Comparison of ENCODE assay signal across 1 cellular context in the genomic region with DNA sequence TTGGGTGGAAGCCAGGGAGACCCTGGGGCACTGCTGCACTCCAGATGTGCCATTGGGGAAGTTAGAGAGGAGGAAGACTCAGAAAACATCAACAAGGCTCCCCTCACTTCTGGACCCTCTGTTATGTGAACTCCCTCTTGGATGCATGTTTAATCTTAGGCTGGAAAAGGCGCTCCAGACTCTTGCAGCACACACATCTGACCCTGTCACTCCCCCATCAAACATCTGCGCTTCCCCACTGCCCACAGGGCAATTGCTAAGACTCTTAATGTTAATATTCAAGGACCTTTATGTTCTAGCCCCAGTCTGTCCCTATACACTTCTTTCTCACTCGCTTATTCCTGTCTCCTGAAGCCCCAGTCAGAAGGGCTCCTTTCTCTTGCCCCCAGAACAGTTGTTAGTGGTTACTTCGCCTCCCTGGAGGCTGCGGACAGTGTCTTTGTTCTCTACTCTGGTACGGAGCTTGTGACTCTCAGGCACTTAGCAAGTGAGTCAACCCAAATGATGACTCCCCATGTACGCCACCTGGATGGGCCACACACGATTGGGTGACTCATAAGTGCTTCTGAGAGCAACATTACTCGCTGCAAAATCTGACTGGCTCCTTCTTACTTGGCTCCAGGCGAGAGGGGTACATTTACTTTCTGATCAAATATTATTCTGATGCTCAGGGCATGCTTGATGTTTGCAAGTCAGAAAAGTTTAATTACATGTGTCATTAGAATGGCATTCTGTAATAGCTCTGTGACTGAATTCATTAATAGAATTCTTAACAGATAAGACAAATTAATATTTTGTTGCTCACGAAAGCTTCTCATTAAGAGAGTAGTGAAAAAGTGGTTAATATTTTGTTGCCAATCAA.
TF ChIP-seq lines count a peak whose summit lies in the region.

No MANE protein-coding gene starts in this region.

TF ChIP-seq in HEK293, 187 proteins besides CTCF, POLR2A, EP300 and RAD21 (continued from another document and continues in another):
- TF ChIP-seq, protein P1, sequence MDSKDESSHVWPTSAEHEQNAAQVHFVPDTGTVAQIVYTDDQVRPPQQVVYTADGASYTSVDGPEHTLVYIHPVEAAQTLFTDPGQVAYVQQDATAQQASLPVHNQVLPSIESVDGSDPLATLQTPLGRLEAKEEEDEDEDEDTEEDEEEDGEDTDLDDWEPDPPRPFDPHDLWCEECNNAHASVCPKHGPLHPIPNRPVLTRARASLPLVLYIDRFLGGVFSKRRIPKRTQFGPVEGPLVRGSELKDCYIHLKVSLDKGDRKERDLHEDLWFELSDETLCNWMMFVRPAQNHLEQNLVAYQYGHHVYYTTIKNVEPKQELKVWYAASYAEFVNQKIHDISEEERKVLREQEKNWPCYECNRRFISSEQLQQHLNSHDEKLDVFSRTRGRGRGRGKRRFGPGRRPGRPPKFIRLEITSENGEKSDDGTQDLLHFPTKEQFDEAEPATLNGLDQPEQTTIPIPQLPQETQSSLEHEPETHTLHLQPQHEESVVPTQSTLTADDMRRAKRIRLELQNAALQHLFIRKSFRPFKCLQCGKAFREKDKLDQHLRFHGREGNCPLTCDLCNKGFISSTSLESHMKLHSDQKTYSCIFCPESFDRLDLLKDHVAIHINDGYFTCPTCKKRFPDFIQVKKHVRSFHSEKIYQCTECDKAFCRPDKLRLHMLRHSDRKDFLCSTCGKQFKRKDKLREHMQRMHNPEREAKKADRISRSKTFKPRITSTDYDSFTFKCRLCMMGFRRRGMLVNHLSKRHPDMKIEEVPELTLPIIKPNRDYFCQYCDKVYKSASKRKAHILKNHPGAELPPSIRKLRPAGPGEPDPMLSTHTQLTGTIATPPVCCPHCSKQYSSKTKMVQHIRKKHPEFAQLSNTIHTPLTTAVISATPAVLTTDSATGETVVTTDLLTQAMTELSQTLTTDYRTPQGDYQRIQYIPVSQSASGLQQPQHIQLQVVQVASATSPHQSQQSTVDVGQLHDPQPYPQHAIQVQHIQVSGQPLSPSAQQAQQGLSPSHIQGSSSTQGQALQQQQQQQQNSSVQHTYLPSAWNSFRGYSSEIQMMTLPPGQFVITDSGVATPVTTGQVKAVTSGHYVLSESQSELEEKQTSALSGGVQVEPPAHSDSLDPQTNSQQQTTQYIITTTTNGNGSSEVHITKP (tag by site-specific recombination; IDR thresholded peaks at IDR 0.05) = peak; percentile 80
- TF ChIP-seq, protein P2, sequence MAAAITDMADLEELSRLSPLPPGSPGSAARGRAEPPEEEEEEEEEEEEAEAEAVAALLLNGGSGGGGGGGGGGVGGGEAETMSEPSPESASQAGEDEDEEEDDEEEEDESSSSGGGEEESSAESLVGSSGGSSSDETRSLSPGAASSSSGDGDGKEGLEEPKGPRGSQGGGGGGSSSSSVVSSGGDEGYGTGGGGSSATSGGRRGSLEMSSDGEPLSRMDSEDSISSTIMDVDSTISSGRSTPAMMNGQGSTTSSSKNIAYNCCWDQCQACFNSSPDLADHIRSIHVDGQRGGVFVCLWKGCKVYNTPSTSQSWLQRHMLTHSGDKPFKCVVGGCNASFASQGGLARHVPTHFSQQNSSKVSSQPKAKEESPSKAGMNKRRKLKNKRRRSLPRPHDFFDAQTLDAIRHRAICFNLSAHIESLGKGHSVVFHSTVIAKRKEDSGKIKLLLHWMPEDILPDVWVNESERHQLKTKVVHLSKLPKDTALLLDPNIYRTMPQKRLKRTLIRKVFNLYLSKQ (tag by site-specific recombination; IDR thresholded peaks at IDR 0.05; ENCODE audit: borderline replicate concordance) = no peak
- TF ChIP-seq SP7 (tag by site-specific recombination; IDR thresholded peaks at IDR 0.05) = peak; percentile 90
- TF ChIP-seq ZNF394 (tag by site-specific recombination; IDR thresholded peaks at IDR 0.05; ENCODE audit: borderline replicate concordance) = peak; percentile 68
- TF ChIP-seq BCL11A (tag by site-specific recombination; IDR thresholded peaks at IDR 0.05; ENCODE audit: low read depth) = no peak
- TF ChIP-seq MYNN (tag by site-specific recombination; IDR thresholded peaks at IDR 0.05; ENCODE audit: borderline replicate concordance) = peak; percentile 54; the same call in 1 of the 2 replicates
- TF ChIP-seq ZNF629 (tag by site-specific recombination; IDR thresholded peaks at IDR 0.05) = peak; percentile 90
- peak; percentile 93 for TF ChIP-seq GLIS2 (tag by site-specific recombination; IDR thresholded peaks at IDR 0.05)
- 0 out of 2 replicates have a peak, but pooled peaks have one; percentile 25 for TF ChIP-seq ZNF843 (tag by site-specific recombination; IDR thresholded peaks at IDR 0.05)
- TF ChIP-seq, protein P3, sequence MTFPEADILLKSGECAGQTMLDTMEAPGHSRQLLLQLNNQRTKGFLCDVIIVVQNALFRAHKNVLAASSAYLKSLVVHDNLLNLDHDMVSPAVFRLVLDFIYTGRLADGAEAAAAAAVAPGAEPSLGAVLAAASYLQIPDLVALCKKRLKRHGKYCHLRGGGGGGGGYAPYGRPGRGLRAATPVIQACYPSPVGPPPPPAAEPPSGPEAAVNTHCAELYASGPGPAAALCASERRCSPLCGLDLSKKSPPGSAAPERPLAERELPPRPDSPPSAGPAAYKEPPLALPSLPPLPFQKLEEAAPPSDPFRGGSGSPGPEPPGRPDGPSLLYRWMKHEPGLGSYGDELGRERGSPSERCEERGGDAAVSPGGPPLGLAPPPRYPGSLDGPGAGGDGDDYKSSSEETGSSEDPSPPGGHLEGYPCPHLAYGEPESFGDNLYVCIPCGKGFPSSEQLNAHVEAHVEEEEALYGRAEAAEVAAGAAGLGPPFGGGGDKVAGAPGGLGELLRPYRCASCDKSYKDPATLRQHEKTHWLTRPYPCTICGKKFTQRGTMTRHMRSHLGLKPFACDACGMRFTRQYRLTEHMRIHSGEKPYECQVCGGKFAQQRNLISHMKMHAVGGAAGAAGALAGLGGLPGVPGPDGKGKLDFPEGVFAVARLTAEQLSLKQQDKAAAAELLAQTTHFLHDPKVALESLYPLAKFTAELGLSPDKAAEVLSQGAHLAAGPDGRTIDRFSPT (tag by site-specific recombination; IDR thresholded peaks at IDR 0.05) = peak; percentile 82
- TF ChIP-seq ZSCAN30 (tag by site-specific recombination; IDR thresholded peaks at IDR 0.05) = 0 out of 2 replicates have a peak, but pooled peaks have one; percentile 29
- TF ChIP-seq ZXDB (tag by site-specific recombination; IDR thresholded peaks at IDR 0.05) = no peak
- peak; percentile 87 for TF ChIP-seq PRDM1 (tag by site-specific recombination; IDR thresholded peaks at IDR 0.05)
- TF ChIP-seq, protein P4, sequence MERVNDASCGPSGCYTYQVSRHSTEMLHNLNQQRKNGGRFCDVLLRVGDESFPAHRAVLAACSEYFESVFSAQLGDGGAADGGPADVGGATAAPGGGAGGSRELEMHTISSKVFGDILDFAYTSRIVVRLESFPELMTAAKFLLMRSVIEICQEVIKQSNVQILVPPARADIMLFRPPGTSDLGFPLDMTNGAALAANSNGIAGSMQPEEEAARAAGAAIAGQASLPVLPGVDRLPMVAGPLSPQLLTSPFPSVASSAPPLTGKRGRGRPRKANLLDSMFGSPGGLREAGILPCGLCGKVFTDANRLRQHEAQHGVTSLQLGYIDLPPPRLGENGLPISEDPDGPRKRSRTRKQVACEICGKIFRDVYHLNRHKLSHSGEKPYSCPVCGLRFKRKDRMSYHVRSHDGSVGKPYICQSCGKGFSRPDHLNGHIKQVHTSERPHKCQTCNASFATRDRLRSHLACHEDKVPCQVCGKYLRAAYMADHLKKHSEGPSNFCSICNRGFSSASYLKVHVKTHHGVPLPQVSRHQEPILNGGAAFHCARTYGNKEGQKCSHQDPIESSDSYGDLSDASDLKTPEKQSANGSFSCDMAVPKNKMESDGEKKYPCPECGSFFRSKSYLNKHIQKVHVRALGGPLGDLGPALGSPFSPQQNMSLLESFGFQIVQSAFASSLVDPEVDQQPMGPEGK (tag by site-specific recombination; IDR thresholded peaks at IDR 0.05) = peak; percentile 77
- 0 out of 2 replicates have a peak, but pooled peaks have one; percentile 20 for TF ChIP-seq ZNF2 (tag by site-specific recombination; IDR thresholded peaks at IDR 0.05)
- peak; percentile 77 for TF ChIP-seq WT1 (tag by site-specific recombination; IDR thresholded peaks at IDR 0.05)
- peak; percentile 85; the same call in 1 of the 2 replicates for TF ChIP-seq ZNF660 (tag by site-specific recombination; IDR thresholded peaks at IDR 0.05)
- peak; percentile 71; the same call in 1 of the 2 replicates for TF ChIP-seq ZNF184 (tag by site-specific recombination; IDR thresholded peaks at IDR 0.05)
- no peak for TF ChIP-seq ZNF274 (IDR thresholded peaks at IDR 0.05; ENCODE audit: low read length)
- TF ChIP-seq ZNF274 (tag by site-specific recombination; IDR thresholded peaks at IDR 0.05; ENCODE audit: borderline replicate concordance) = no peak
- TF ChIP-seq ZNF350 (tag by site-specific recombination; IDR thresholded peaks at IDR 0.05) = no peak
- no peak for TF ChIP-seq ZNF626 (tag by site-specific recombination; IDR thresholded peaks at IDR 0.05)
- TF ChIP-seq ZFP37 (tag by site-specific recombination; IDR thresholded peaks at IDR 0.05) = 0 out of 2 replicates have a peak, but pooled peaks have one; percentile 36
- TF ChIP-seq GFI1B (tag by site-specific recombination; IDR thresholded peaks at IDR 0.05) = no peak
- peak; percentile 45; the same call in 1 of the 2 replicates for TF ChIP-seq KLF8 (tag by site-specific recombination; IDR thresholded peaks at IDR 0.05)
- TF ChIP-seq ZNF777 (tag by site-specific recombination; IDR thresholded peaks at IDR 0.05; ENCODE audit: borderline replicate concordance) = no peak
- TF ChIP-seq, protein P5, sequence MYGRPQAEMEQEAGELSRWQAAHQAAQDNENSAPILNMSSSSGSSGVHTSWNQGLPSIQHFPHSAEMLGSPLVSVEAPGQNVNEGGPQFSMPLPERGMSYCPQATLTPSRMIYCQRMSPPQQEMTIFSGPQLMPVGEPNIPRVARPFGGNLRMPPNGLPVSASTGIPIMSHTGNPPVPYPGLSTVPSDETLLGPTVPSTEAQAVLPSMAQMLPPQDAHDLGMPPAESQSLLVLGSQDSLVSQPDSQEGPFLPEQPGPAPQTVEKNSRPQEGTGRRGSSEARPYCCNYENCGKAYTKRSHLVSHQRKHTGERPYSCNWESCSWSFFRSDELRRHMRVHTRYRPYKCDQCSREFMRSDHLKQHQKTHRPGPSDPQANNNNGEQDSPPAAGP (tag by site-specific recombination; IDR thresholded peaks at IDR 0.05) = peak; percentile 65
- TF ChIP-seq ZNF324 (tag by site-specific recombination; IDR thresholded peaks at IDR 0.05) = peak; percentile 45; the same call in 1 of the 2 replicates
- TF ChIP-seq SP2 (tag by site-specific recombination; IDR thresholded peaks at IDR 0.05) = peak; percentile 19; the same call in 1 of the 2 replicates
- peak; percentile 40; the same call in 1 of the 2 replicates for TF ChIP-seq ZBTB8A (tag by site-specific recombination; IDR thresholded peaks at IDR 0.05)
- peak; percentile 48; the same call in 1 of the 2 replicates for TF ChIP-seq GLI2 (tag by site-specific recombination; IDR thresholded peaks at IDR 0.05; ENCODE audit: borderline replicate concordance, low read depth)
- TF ChIP-seq, protein P6, sequence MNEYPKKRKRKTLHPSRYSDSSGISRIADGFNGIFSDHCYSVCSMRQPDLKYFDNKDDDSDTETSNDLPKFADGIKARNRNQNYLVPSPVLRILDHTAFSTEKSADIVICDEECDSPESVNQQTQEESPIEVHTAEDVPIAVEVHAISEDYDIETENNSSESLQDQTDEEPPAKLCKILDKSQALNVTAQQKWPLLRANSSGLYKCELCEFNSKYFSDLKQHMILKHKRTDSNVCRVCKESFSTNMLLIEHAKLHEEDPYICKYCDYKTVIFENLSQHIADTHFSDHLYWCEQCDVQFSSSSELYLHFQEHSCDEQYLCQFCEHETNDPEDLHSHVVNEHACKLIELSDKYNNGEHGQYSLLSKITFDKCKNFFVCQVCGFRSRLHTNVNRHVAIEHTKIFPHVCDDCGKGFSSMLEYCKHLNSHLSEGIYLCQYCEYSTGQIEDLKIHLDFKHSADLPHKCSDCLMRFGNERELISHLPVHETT (tag by site-specific recombination; IDR thresholded peaks at IDR 0.05) = peak; percentile 87
- peak; percentile 33; the same call in 1 of the 2 replicates for TF ChIP-seq ZBTB17 (tag by site-specific recombination; IDR thresholded peaks at IDR 0.05)
- TF ChIP-seq, protein P7, sequence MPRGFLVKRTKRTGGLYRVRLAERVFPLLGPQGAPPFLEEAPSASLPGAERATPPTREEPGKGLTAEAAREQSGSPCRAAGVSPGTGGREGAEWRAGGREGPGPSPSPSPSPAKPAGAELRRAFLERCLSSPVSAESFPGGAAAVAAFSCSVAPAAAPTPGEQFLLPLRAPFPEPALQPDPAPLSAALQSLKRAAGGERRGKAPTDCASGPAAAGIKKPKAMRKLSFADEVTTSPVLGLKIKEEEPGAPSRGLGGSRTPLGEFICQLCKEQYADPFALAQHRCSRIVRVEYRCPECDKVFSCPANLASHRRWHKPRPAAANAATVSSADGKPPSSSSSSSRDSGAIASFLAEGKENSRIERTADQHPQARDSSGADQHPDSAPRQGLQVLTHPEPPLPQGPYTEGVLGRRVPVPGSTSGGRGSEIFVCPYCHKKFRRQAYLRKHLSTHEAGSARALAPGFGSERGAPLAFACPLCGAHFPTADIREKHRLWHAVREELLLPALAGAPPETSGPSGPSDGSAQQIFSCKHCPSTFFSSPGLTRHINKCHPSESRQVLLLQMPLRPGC (tag by site-specific recombination; IDR thresholded peaks at IDR 0.05) = peak; percentile 79
- TF ChIP-seq GLIS1 (tag by site-specific recombination; IDR thresholded peaks at IDR 0.05) = peak; percentile 97
- TF ChIP-seq, protein P8, sequence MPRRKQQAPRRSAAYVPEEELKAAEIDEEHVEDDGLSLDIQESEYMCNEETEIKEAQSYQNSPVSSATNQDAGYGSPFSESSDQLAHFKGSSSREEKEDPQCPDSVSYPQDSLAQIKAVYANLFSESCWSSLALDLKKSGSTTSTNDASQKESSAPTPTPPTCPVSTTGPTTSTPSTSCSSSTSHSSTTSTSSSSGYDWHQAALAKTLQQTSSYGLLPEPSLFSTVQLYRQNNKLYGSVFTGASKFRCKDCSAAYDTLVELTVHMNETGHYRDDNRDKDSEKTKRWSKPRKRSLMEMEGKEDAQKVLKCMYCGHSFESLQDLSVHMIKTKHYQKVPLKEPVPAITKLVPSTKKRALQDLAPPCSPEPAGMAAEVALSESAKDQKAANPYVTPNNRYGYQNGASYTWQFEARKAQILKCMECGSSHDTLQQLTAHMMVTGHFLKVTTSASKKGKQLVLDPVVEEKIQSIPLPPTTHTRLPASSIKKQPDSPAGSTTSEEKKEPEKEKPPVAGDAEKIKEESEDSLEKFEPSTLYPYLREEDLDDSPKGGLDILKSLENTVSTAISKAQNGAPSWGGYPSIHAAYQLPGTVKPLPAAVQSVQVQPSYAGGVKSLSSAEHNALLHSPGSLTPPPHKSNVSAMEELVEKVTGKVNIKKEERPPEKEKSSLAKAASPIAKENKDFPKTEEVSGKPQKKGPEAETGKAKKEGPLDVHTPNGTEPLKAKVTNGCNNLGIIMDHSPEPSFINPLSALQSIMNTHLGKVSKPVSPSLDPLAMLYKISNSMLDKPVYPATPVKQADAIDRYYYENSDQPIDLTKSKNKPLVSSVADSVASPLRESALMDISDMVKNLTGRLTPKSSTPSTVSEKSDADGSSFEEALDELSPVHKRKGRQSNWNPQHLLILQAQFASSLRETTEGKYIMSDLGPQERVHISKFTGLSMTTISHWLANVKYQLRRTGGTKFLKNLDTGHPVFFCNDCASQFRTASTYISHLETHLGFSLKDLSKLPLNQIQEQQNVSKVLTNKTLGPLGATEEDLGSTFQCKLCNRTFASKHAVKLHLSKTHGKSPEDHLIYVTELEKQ (tag by site-specific recombination; IDR thresholded peaks at IDR 0.05; ENCODE audit: borderline replicate concordance) = peak; percentile 84; the same call in 1 of the 2 replicates
- TF ChIP-seq ZEB2 (tag by site-specific recombination; IDR thresholded peaks at IDR 0.05) = peak; percentile 95
- TF ChIP-seq ZNF600 (tag by site-specific recombination; IDR thresholded peaks at IDR 0.05) = peak; percentile 99
